32 cellular contexts compared by ENCODE assay signal in genomic region chr1:3681898-3682806, GRCh38.
"Had no signal": no experiment of that assay in that cellular context is flagged by ENCODE, and none has a peak within 500 bp of the region (broad histone marks: within the 10 kb centered on the region; RNA-seq: fewer than 3 reads in every experiment).

No MANE protein-coding gene starts in this region.

- H3K9ac ChIP-seq: KMS-11 had no signal

- H3K27ac ChIP-seq: adrenal gland, body of pancreas, breast epithelium, KMS-11, Peyer's patch, SJCRH30, SK-N-MC had no signal

- ATAC-seq: activated CD8-positive, alpha-beta T cell treated with anti-CD3 and anti-CD28 coated beads, Interleukin-2, amount 10 ng/mL, durations not matched to agents 7 days and 5 days; activated naive CD4-positive, alpha-beta T cell treated with anti-CD3 and anti-CD28 coated beads, Interleukin-2, amount 50 U/mL, for 72 hours; body of pancreas; PC-3 had no signal

- DNase-seq: activated CD4-positive, alpha-beta T cell treated with anti-CD3 and anti-CD28 coated beads, Interleukin-2, amount 10 ng/mL, durations not matched to agents 24 days and 14 days; activated CD4-positive, alpha-beta T cell treated with anti-CD3 and anti-CD28 coated beads, Interleukin-2, amount 50 U/mL, for 4 hours; activated CD8-positive, alpha-beta T cell treated with anti-CD3 and anti-CD28 coated beads, Interleukin-2, amount 10 ng/mL, durations not matched to agents 7 days and 5 days; activated gamma-delta T cell; activated naive CD4-positive, alpha-beta T cell treated with anti-CD3 and anti-CD28 coated beads for 36 hours; activated T-cell treated with anti-CD3 and anti-CD28 coated beads, Interleukin-2, amount 50 U/mL, for 24 hours; adrenal gland; body of pancreas; caudate nucleus; cerebellar nuclear complex; NCI-H1092 treated with DMSO at 0.1 percent for 48 hours; NCI-H1417; NCI-H146; NCI-H187; NCI-H2029 treated with DMSO at 0.1 percent for 48 hours; NCI-H2107; NCI-H2171; NCI-H510A; NCI-H526; NCI-H748 treated with DMSO at 0.1 percent for 48 hours; NK-92 treated with Interleukin-12 subunit alpha and Interleukin-12 subunit beta, amount 100 ng/mL, for 24 hours; PC-3; Peyer's patch; RPMI8226; SHP77; SJCRH30 had no signal

- H3K27me3 ChIP-seq: body of pancreas, Peyer's patch, SJCRH30 had no signal

- H3K4me3 ChIP-seq: adrenal gland, body of pancreas, breast epithelium, Peyer's patch, SJCRH30, SK-N-MC had no signal

- H3K9me3 ChIP-seq: adrenal gland, body of pancreas, breast epithelium, Peyer's patch, SJCRH30 had no signal

- H3K36me3 Mint-ChIP-seq: activated naive CD4-positive, alpha-beta T cell treated with anti-CD3 and anti-CD28 coated beads, Interleukin-2, amount 50 U/mL, for 72 hours had no signal

- H3K4me3 Mint-ChIP-seq: activated CD4-positive, alpha-beta T cell treated with anti-CD3 and anti-CD28 coated beads, Interleukin-2, amount 10 ng/mL, durations not matched to agents 24 days and 14 days; activated CD8-positive, alpha-beta T cell treated with anti-CD3 and anti-CD28 coated beads, Interleukin-2, amount 10 ng/mL, durations not matched to agents 7 days and 5 days; activated naive CD4-positive, alpha-beta T cell treated with anti-CD3 and anti-CD28 coated beads for 36 hours; activated T-cell treated with anti-CD3 and anti-CD28 coated beads, Interleukin-2, amount 50 U/mL, for 24 hours; T-helper 2 cell treated with Interferon-gamma antibody and Interleukin-4, amounts not matched to agents 5 μg/mL and 100 μg/mL, for 36 hours had no signal

- H3K4me2 ChIP-seq: KMS-11 had no signal

- H3K36me3 ChIP-seq: adrenal gland, breast epithelium, Peyer's patch, SJCRH30 had no signal

- H3K27ac Mint-ChIP-seq: activated CD4-positive, alpha-beta T cell treated with anti-CD3 and anti-CD28 coated beads, Interleukin-2, amount 10 ng/mL, durations not matched to agents 24 days and 14 days; activated CD8-positive, alpha-beta T cell treated with anti-CD3 and anti-CD28 coated beads, Interleukin-2, amount 10 ng/mL, durations not matched to agents 7 days and 5 days; activated naive CD4-positive, alpha-beta T cell treated with anti-CD3 and anti-CD28 coated beads for 36 hours; activated naive CD4-positive, alpha-beta T cell treated with anti-CD3 and anti-CD28 coated beads, Interleukin-2, amount 50 U/mL, for 72 hours; activated T-cell treated with anti-CD3 and anti-CD28 coated beads, Interleukin-2, amount 50 U/mL, for 24 hours; activated T-helper 2 cell treated with anti-CD3 and anti-CD28 coated beads, Interferon-gamma antibody, Interleukin-2, Interleukin-4, amounts not matched to agents 10 μg/mL and 5 μg/mL and 100 μg/mL, durations not matched to agents 14 hours and 24 hours and 36 hours; T-helper 2 cell treated with Interferon-gamma antibody and Interleukin-4, amounts not matched to agents 5 μg/mL and 100 μg/mL, for 36 hours had no signal

- H3K4me1 ChIP-seq: adrenal gland, body of pancreas, breast epithelium had no signal
